Comparison of ENCODE assay signal across 2 cellular contexts in the genomic region with DNA sequence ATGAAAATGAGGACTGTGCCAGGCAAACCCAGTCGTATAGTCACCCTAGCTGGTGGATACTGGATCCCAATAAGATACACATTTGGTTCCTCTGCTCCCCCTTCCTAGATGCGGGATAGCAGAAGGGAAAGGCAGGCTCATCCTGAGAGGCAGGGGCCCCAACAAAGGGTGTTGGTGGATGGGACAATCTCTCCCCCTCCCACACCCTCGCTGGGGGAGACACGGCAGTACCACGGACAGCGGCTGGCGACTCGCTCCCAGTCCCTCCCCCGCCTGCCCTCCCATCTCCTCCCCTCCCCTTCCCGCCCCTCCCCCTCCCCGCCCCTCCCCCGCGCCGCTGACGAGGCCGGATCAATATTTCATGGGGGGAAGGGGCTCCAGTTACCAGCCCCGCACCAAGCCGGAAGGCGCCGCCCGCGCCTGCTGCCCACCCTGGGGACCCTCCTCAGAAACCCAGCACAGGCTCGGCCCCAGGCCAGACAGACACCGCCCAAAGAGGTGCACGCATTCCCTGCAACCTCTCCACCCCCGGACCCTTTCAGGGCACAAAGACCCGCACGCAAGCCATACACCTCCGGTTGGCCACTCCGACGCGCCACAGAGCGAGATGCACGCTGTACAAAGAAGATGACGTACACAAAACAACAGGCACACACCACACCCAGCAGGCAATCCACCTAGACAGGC.
TF ChIP-seq lines count a peak whose summit lies in the region.

No MANE protein-coding gene starts in this region.

TF ChIP-seq in IMR-90, 13 proteins besides CTCF, POLR2A, EP300 and RAD21:
- no peak for TF ChIP-seq RCOR1 (IDR thresholded peaks at IDR 0.05; ENCODE audit: insufficient replicate concordance, low read length)
- TF ChIP-seq, protein P1, sequence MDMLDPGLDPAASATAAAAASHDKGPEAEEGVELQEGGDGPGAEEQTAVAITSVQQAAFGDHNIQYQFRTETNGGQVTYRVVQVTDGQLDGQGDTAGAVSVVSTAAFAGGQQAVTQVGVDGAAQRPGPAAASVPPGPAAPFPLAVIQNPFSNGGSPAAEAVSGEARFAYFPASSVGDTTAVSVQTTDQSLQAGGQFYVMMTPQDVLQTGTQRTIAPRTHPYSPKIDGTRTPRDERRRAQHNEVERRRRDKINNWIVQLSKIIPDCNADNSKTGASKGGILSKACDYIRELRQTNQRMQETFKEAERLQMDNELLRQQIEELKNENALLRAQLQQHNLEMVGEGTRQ (IDR thresholded peaks at IDR 0.05; ENCODE audit: low read depth, low read length): no peak
- no peak for TF ChIP-seq NFE2L2 (IDR thresholded peaks at IDR 0.05; ENCODE audit: low read depth, low read length)
- no peak for TF ChIP-seq MAZ (IDR thresholded peaks at IDR 0.05; ENCODE audit: borderline replicate concordance, low read depth, low read length)
- no peak for TF ChIP-seq MAFK (IDR thresholded peaks at IDR 0.05; ENCODE audit: low read depth, low read length)
- no peak for TF ChIP-seq FOS (IDR thresholded peaks at IDR 0.05; ENCODE audit: low read depth, low read length)
- TF ChIP-seq CHD1 (IDR thresholded peaks at IDR 0.05; ENCODE audit: low read depth, low read length): no peak
- no peak for TF ChIP-seq MXI1 (IDR thresholded peaks at IDR 0.05; ENCODE audit: borderline replicate concordance, low read depth, low read length)
- no peak for TF ChIP-seq RFX5 (IDR thresholded peaks at IDR 0.05; ENCODE audit: low read depth, low read length)
- no peak for TF ChIP-seq CEBPB (IDR thresholded peaks at IDR 0.05; ENCODE audit: low read depth, low read length)
- TF ChIP-seq, protein P2, sequence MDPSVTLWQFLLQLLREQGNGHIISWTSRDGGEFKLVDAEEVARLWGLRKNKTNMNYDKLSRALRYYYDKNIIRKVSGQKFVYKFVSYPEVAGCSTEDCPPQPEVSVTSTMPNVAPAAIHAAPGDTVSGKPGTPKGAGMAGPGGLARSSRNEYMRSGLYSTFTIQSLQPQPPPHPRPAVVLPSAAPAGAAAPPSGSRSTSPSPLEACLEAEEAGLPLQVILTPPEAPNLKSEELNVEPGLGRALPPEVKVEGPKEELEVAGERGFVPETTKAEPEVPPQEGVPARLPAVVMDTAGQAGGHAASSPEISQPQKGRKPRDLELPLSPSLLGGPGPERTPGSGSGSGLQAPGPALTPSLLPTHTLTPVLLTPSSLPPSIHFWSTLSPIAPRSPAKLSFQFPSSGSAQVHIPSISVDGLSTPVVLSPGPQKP (IDR thresholded peaks at IDR 0.05; ENCODE audit: borderline replicate concordance, low read depth, low read length): no peak
- TF ChIP-seq SMC3 (IDR thresholded peaks at IDR 0.05; ENCODE audit: low read depth, low read length): no peak
- no peak for TF ChIP-seq BHLHE40 (IDR thresholded peaks at IDR 0.05; ENCODE audit: low read depth, low read length)
TF ChIP-seq in IMR-90: peak in this region for 0.

TF ChIP-seq in K562, 482 proteins besides CTCF, POLR2A, EP300 and RAD21 (continues in another document):
- TF ChIP-seq EP400 (IDR thresholded peaks at IDR 0.05) (no peak), ZNF445 (CRISPR knock-in tag; IDR thresholded peaks at IDR 0.05; ENCODE audit: low read depth) (no peak), ZNF584 (CRISPR knock-in tag; IDR thresholded peaks at IDR 0.05; ENCODE audit: low read depth) (no peak), FOXM1 (IDR thresholded peaks at IDR 0.05; ENCODE audit: low read depth) (no peak), FOXM1 (CRISPR knock-in tag; IDR thresholded peaks at IDR 0.05; ENCODE audit: low read depth) (0 out of 2 replicates have a peak, but pooled peaks have one; percentile 42), ZKSCAN3 (CRISPR knock-in tag; IDR thresholded peaks at IDR 0.05) (no peak), GATAD2A (IDR thresholded peaks at IDR 0.05) (no peak), EHMT2 (IDR thresholded peaks at IDR 0.05) (peak; percentile 93), ZNF57 (CRISPR knock-in tag; IDR thresholded peaks at IDR 0.05) (no peak), STAT5B (CRISPR knock-in tag; IDR thresholded peaks at IDR 0.05) (no peak), NONO (IDR thresholded peaks at IDR 0.05; ENCODE audit: low read depth in 2 of 2, low read length in 1 of 2) (no peak), RCOR1 (IDR thresholded peaks at IDR 0.05; ENCODE audit: borderline replicate concordance in 1 of 2, low read depth in 2 of 2, low read length in 2 of 2) (peak in 1 of 2 experiments; percentile 61; a peak in 1 of 4 replicates), ZNF79 (CRISPR knock-in tag; IDR thresholded peaks at IDR 0.05; ENCODE audit: low read depth) (no peak), ZNF165 (CRISPR knock-in tag; IDR thresholded peaks at IDR 0.05; ENCODE audit: borderline replicate concordance) (no peak), SNIP1 (IDR thresholded peaks at IDR 0.05; ENCODE audit: low read depth) (no peak), ZNF263 (CRISPR knock-in tag; IDR thresholded peaks at IDR 0.05; ENCODE audit: borderline replicate concordance) (no peak), DDX20 (tag; IDR thresholded peaks at IDR 0.05; ENCODE audit: low read depth) (no peak), CHD2 (IDR thresholded peaks at IDR 0.05; ENCODE audit: low read depth, low read length) (0 out of 2 replicates have a peak, but pooled peaks have one; percentile 29), CBFB (CRISPR knock-in tag; IDR thresholded peaks at IDR 0.05) (0 out of 2 replicates have a peak, but pooled peaks have one; percentile 34), CREM (IDR thresholded peaks at IDR 0.05; ENCODE audit: low read depth) (peak; percentile 62; the same call in 1 of the 2 replicates), RNF2 (IDR thresholded peaks at IDR 0.05) (no peak), IRF2 (CRISPR knock-in tag; IDR thresholded peaks at IDR 0.05) (no peak), PRPF4 (IDR thresholded peaks at IDR 0.05; ENCODE audit: insufficient read depth, low read depth, low read length, poor library complexity, severe bottlenecking) (peak; percentile 28), MIER1 (IDR thresholded peaks at IDR 0.05; ENCODE audit: low read depth) (peak; percentile 90), ZFP36 (IDR thresholded peaks at IDR 0.05; ENCODE audit: low read depth, low read length, partially characterized antibody) (no peak)
- TF ChIP-seq, protein P3, sequence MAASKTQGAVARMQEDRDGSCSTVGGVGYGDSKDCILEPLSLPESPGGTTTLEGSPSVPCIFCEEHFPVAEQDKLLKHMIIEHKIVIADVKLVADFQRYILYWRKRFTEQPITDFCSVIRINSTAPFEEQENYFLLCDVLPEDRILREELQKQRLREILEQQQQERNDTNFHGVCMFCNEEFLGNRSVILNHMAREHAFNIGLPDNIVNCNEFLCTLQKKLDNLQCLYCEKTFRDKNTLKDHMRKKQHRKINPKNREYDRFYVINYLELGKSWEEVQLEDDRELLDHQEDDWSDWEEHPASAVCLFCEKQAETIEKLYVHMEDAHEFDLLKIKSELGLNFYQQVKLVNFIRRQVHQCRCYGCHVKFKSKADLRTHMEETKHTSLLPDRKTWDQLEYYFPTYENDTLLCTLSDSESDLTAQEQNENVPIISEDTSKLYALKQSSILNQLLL (CRISPR knock-in tag; IDR thresholded peaks at IDR 0.05; ENCODE audit: borderline replicate concordance): no peak
- TF ChIP-seq, protein P4, sequence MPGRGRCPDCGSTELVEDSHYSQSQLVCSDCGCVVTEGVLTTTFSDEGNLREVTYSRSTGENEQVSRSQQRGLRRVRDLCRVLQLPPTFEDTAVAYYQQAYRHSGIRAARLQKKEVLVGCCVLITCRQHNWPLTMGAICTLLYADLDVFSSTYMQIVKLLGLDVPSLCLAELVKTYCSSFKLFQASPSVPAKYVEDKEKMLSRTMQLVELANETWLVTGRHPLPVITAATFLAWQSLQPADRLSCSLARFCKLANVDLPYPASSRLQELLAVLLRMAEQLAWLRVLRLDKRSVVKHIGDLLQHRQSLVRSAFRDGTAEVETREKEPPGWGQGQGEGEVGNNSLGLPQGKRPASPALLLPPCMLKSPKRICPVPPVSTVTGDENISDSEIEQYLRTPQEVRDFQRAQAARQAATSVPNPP (IDR thresholded peaks at IDR 0.05; ENCODE audit: borderline replicate concordance, insufficient read depth, insufficient read length): no peak
- TF ChIP-seq, protein P5, sequence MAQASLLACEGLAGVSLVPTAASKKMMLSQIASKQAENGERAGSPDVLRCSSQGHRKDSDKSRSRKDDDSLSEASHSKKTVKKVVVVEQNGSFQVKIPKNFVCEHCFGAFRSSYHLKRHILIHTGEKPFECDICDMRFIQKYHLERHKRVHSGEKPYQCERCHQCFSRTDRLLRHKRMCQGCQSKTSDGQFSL (CRISPR knock-in tag; IDR thresholded peaks at IDR 0.05): no peak
- TF ChIP-seq, protein P5 (tag; IDR thresholded peaks at IDR 0.05): 0 out of 4 replicates have a peak, but pooled peaks of 1 of the 2 experiments have one; percentile 47
- TF ChIP-seq, protein P6, sequence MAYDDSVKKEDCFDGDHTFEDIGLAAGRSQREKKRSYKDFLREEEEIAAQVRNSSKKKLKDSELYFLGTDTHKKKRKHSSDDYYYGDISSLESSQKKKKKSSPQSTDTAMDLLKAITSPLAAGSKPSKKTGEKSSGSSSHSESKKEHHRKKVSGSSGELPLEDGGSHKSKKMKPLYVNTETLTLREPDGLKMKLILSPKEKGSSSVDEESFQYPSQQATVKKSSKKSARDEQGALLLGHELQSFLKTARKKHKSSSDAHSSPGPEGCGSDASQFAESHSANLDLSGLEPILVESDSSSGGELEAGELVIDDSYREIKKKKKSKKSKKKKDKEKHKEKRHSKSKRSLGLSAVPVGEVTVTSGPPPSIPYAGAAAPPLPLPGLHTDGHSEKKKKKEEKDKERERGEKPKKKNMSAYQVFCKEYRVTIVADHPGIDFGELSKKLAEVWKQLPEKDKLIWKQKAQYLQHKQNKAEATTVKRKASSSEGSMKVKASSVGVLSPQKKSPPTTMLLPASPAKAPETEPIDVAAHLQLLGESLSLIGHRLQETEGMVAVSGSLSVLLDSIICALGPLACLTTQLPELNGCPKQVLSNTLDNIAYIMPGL (CRISPR knock-in tag; IDR thresholded peaks at IDR 0.05): no peak
- TF ChIP-seq, protein P7, sequence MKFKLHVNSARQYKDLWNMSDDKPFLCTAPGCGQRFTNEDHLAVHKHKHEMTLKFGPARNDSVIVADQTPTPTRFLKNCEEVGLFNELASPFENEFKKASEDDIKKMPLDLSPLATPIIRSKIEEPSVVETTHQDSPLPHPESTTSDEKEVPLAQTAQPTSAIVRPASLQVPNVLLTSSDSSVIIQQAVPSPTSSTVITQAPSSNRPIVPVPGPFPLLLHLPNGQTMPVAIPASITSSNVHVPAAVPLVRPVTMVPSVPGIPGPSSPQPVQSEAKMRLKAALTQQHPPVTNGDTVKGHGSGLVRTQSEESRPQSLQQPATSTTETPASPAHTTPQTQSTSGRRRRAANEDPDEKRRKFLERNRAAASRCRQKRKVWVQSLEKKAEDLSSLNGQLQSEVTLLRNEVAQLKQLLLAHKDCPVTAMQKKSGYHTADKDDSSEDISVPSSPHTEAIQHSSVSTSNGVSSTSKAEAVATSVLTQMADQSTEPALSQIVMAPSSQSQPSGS (CRISPR knock-in tag; IDR thresholded peaks at IDR 0.05): no peak
- TF ChIP-seq, protein P8, sequence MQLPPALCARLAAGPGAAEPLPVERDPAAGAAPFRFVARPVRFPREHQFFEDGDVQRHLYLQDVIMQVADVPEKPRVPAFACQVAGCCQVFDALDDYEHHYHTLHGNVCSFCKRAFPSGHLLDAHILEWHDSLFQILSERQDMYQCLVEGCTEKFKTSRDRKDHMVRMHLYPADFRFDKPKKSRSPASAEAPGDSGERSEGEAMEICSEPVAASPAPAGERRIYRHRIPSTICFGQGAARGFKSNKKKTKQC (CRISPR knock-in tag; IDR thresholded peaks at IDR 0.05): peak; percentile 93
- TF ChIP-seq, protein P9, sequence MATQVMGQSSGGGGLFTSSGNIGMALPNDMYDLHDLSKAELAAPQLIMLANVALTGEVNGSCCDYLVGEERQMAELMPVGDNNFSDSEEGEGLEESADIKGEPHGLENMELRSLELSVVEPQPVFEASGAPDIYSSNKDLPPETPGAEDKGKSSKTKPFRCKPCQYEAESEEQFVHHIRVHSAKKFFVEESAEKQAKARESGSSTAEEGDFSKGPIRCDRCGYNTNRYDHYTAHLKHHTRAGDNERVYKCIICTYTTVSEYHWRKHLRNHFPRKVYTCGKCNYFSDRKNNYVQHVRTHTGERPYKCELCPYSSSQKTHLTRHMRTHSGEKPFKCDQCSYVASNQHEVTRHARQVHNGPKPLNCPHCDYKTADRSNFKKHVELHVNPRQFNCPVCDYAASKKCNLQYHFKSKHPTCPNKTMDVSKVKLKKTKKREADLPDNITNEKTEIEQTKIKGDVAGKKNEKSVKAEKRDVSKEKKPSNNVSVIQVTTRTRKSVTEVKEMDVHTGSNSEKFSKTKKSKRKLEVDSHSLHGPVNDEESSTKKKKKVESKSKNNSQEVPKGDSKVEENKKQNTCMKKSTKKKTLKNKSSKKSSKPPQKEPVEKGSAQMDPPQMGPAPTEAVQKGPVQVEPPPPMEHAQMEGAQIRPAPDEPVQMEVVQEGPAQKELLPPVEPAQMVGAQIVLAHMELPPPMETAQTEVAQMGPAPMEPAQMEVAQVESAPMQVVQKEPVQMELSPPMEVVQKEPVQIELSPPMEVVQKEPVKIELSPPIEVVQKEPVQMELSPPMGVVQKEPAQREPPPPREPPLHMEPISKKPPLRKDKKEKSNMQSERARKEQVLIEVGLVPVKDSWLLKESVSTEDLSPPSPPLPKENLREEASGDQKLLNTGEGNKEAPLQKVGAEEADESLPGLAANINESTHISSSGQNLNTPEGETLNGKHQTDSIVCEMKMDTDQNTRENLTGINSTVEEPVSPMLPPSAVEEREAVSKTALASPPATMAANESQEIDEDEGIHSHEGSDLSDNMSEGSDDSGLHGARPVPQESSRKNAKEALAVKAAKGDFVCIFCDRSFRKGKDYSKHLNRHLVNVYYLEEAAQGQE (CRISPR knock-in tag; IDR thresholded peaks at IDR 0.05; ENCODE audit: low read depth): peak; percentile 94
- TF ChIP-seq, protein P10, sequence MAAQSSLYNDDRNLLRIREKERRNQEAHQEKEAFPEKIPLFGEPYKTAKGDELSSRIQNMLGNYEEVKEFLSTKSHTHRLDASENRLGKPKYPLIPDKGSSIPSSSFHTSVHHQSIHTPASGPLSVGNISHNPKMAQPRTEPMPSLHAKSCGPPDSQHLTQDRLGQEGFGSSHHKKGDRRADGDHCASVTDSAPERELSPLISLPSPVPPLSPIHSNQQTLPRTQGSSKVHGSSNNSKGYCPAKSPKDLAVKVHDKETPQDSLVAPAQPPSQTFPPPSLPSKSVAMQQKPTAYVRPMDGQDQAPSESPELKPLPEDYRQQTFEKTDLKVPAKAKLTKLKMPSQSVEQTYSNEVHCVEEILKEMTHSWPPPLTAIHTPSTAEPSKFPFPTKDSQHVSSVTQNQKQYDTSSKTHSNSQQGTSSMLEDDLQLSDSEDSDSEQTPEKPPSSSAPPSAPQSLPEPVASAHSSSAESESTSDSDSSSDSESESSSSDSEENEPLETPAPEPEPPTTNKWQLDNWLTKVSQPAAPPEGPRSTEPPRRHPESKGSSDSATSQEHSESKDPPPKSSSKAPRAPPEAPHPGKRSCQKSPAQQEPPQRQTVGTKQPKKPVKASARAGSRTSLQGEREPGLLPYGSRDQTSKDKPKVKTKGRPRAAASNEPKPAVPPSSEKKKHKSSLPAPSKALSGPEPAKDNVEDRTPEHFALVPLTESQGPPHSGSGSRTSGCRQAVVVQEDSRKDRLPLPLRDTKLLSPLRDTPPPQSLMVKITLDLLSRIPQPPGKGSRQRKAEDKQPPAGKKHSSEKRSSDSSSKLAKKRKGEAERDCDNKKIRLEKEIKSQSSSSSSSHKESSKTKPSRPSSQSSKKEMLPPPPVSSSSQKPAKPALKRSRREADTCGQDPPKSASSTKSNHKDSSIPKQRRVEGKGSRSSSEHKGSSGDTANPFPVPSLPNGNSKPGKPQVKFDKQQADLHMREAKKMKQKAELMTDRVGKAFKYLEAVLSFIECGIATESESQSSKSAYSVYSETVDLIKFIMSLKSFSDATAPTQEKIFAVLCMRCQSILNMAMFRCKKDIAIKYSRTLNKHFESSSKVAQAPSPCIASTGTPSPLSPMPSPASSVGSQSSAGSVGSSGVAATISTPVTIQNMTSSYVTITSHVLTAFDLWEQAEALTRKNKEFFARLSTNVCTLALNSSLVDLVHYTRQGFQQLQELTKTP (IDR thresholded peaks at IDR 0.05; ENCODE audit: low read depth in 1 of 2, partially characterized antibody in 2 of 2): peak in 1 of 2 experiments; percentile 61
